13 cellular contexts compared by ENCODE assay signal in genomic region chr2:226730487-226730886, GRCh38.
A peak's percentile ranks its signal among the peaks of the same experiment; 100 is the strongest.
DNase-seq lines count a peak whose midpoint lies in the region; ATAC-seq and TF ChIP-seq lines count a peak whose summit lies in the region.
"Had no signal": no experiment of that assay in that cellular context is flagged by ENCODE, and none has a peak within 500 bp of the region (broad histone marks: within the 10 kb centered on the region; RNA-seq: fewer than 3 reads in every experiment).

No MANE protein-coding gene starts in this region.

- TF ChIP-seq POLR2A in right lobe of liver (IDR thresholded peaks at IDR 0.05): no peak

- BruUV-seq in mammary epithelial cell (replicated peaks; lab: Mats Ljungman, UMichigan): no TSS peak

- H3K9me3 ChIP-seq in fibroblast of lung (ENCODE audit: control insufficient read depth, insufficient read depth, low read depth, low read length) (no peaks in the 10 kb centered on the region), right lobe of liver (no peaks in the 10 kb centered on the region), mammary epithelial cell (replicated peaks; ENCODE audit: insufficient read depth, low read length) (no peaks in the 10 kb centered on the region)

- 50% methylated on average over 2 of the region's 4 CpGs for WGBS in right lobe of liver (ENCODE audit: insufficient coverage, low coverage, low lambda C conversion rate, missing lambda C conversion rate)
- WGBS in mammary epithelial cell (ENCODE audit: low coverage, missing lambda C conversion rate): 100% methylated on average over 4 of the region's 4 CpGs

- CTCF ChIA-PET in mammary epithelial cell (lab: Charles Lee; ENCODE audit: low non-redundant PET): no interaction called here

- H3K79me2 ChIP-seq in fibroblast of lung (ENCODE audit: control insufficient read depth, insufficient read depth, low read length) (peaks cover 7% of the 10 kb centered on the region), mammary epithelial cell (ENCODE audit: insufficient read depth, low read length) (no peaks in the 10 kb centered on the region)

- intact Hi-C loops in right lobe of liver (cut with DNase I): loop anchor here in 1 of 2 donors (10.0 kb wide), 1 partner anchor 64 kb away; the partner anchor contains the start of gene IRS1
- intact Hi-C loops in mammary epithelial cell (cut with micrococcal nuclease): no loop called here

- H4K20me1 ChIP-seq in fibroblast of lung (ENCODE audit: control insufficient read depth, extremely low read depth, insufficient read depth, low read length) (no peaks in the 10 kb centered on the region), mammary epithelial cell (ENCODE audit: insufficient read depth, low read length) (no peaks in the 10 kb centered on the region)

- H3K27me3 ChIP-seq in fibroblast of lung (ENCODE audit: control insufficient read depth, insufficient read depth, low read length): no peaks in the 10 kb centered on the region
- H3K27me3 ChIP-seq in right lobe of liver: no peaks in the 10 kb centered on the region
- no peaks in the 10 kb centered on the region for H3K27me3 ChIP-seq in mammary epithelial cell (ENCODE audit: insufficient read depth, low read length)

- in situ Hi-C loops in G401 (cut with HindIII; ENCODE audit: low sequenced_read_pairs) (no loop called here), SK-MEL-5 (cut with HindIII; ENCODE audit: low pct_unique_long_range_greater_than_20kb, low sequenced_read_pairs) (no loop called here), mammary epithelial cell (cut with MboI; ENCODE audit: low sequenced_read_pairs in 2 of 2) (no loop called here)

- no peaks in the 10 kb centered on the region for H3K36me3 ChIP-seq in fibroblast of lung (ENCODE audit: control insufficient read depth, insufficient read depth, low read length)
- no peaks in the 10 kb centered on the region for H3K36me3 ChIP-seq in right lobe of liver
- H3K36me3 ChIP-seq in mammary epithelial cell (ENCODE audit: insufficient read depth, low read length): peaks cover 11% of the 10 kb centered on the region

- H3K9ac ChIP-seq in fibroblast of lung (ENCODE audit: insufficient read depth, low read length) (no peak overlapping the region), mammary epithelial cell (ENCODE audit: insufficient read depth, low read length) (no peak overlapping the region)

- DNase-seq in G401 (ENCODE audit: low spot score) (peak; percentile 46), SK-MEL-5 (ENCODE audit: low read depth, low spot score) (peak; percentile 27), fibroblast of lung (ENCODE audit: low read depth in 2 of 2) (peak in 1 of 2 donors; percentile 71), right lobe of liver (peak in 2 of 3 donors; percentile 53 to 56), NCI-H1930 (lab: John Stamatoyannopoulos, UW) (no peak), mammary epithelial cell (no peak), NCI-H524 treated with DMSO at 0.1 percent for 48 hours (lab: John Stamatoyannopoulos, UW) (no peak)
- DNase-seq in stimulated activated CD4-positive, alpha-beta T cell treated with anti-CD3 and anti-CD28 coated beads, Interleukin-12 subunit alpha, Interleukin-12 subunit beta, amount 100 ng/mL, for 4 hours: no peak
- DNase-seq: activated CD4-positive, alpha-beta T cell treated with anti-CD3 and anti-CD28 coated beads, Interleukin-2, amount 50 U/mL, for 4 hours; activated naive CD4-positive, alpha-beta T cell; CD4-positive, alpha-beta T cell; NCI-H1694; T-helper 1 cell had no signal

- H3K4me1 ChIP-seq in fibroblast of lung (ENCODE audit: control insufficient read depth, extremely low read depth, insufficient read depth, low read length) (peaks cover 5% of the 10 kb centered on the region), right lobe of liver (peaks cover 0 to 48% (median 10%) of the 10 kb centered on the region in 4 donors), mammary epithelial cell (ENCODE audit: insufficient read depth, low read length) (peaks cover 5% of the 10 kb centered on the region)

- H3K27ac ChIP-seq in fibroblast of lung (ENCODE audit: insufficient read depth, low read length) (no peak overlapping the region), right lobe of liver (peak overlapping the region in 2 of 3 donors; percentile 52 to 92), mammary epithelial cell (ENCODE audit: insufficient read depth, low read depth, low read length) (no peak overlapping the region)

- peak; percentile 66 to 86 (median 73) for ATAC-seq in right lobe of liver

- no peak overlapping the region for H3K4me2 ChIP-seq in fibroblast of lung (ENCODE audit: extremely low read depth, insufficient read depth, low read length)
- no peak overlapping the region for H3K4me2 ChIP-seq in mammary epithelial cell (ENCODE audit: insufficient read depth, low read depth, low read length)

- peak; percentile 29 to 31 for TF ChIP-seq CTCF in fibroblast of lung (conservative IDR thresholded peaks at IDR 0.05 in 1 of 2, IDR thresholded peaks at IDR 0.05 in 1 of 2; ENCODE audit: low read depth in 1 of 2, low read length in 2 of 2)
- TF ChIP-seq CTCF in right lobe of liver (IDR thresholded peaks at IDR 0.05): peak; percentile 30 to 52 (median 35)
- peak in 1 of 2 donors; percentile 19 for TF ChIP-seq CTCF in mammary epithelial cell (conservative IDR thresholded peaks at IDR 0.05 in 1 of 2, IDR thresholded peaks at IDR 0.05 in 1 of 2; ENCODE audit: extremely low read depth in 1 of 2, insufficient read depth in 1 of 2, low read depth in 1 of 2, low read length in 2 of 2)

- H3K4me3 ChIP-seq in fibroblast of lung (replicated peaks in 1 of 4; ENCODE audit: control extremely low read depth in 1 of 4, insufficient read depth in 1 of 4, low read depth in 3 of 4, low read length in 4 of 4): no peak overlapping the region
- no peak overlapping the region for H3K4me3 ChIP-seq in right lobe of liver
- no peak overlapping the region for H3K4me3 ChIP-seq in mammary epithelial cell (replicated peaks in 1 of 3; ENCODE audit: insufficient read depth in 1 of 3, low read depth in 2 of 3, low read length in 3 of 3)

- H2AFZ ChIP-seq in fibroblast of lung (ENCODE audit: low read length) (no peak overlapping the region), mammary epithelial cell (ENCODE audit: low read depth, low read length) (no peak overlapping the region)

- dilution Hi-C loops in mammary epithelial cell (cut with HindIII; ENCODE audit: low sequenced_read_pairs): no loop called here

Comparison
In these comparisons a context has a peak if more than half of its experiments do, and no peak if none do; other contexts are left out.
1. DNase-seq: peak in G401 (single experiment), SK-MEL-5 (single experiment) and right lobe of liver (2 of 3); none in NCI-H1930 (0 of 2), mammary epithelial cell (single experiment), stimulated activated CD4-positive, alpha-beta T cell treated with anti-CD3 and anti-CD28 coated beads, Interleukin-12 subunit alpha, Interleukin-12 subunit beta, amount 100 ng/mL, for 4 hours (single experiment) and NCI-H524 treated with DMSO at 0.1 percent for 48 hours (single experiment).
2. H3K27ac ChIP-seq: peak in right lobe of liver (2 of 3); none in fibroblast of lung (single experiment) and mammary epithelial cell (single experiment).